ENCODE assay signal across 2 cellular contexts in the genomic region with DNA sequence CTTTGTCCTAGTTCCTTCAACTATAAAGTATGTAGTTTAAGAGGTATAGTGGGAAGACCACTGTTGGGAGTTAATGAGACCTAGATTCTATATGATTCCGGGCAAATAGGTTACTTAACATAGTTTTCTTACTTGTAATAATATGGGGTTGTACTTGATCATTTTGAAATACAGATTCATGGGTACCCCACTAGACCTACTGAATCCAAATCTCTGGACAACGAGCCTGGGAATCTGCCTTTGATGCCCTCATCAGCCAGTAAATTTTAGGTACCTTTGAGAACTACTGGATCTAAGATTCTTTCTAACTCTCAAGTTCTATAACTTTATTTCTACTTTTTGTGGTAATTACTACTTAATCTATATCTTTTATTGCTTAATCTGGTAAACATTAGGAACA.
TF ChIP-seq lines count a peak whose summit lies in the region.

No MANE protein-coding gene starts in this region.

TF ChIP-seq in SK-N-SH, 30 proteins besides CTCF, POLR2A, EP300 and RAD21 (continued from another document):
- no peak for TF ChIP-seq EZH2phosphoT487 (IDR thresholded peaks at IDR 0.05; ENCODE audit: borderline replicate concordance, low read depth)
- no peak for TF ChIP-seq MEF2A (IDR thresholded peaks at IDR 0.05; ENCODE audit: borderline replicate concordance, low read depth)
- TF ChIP-seq, protein P1, sequence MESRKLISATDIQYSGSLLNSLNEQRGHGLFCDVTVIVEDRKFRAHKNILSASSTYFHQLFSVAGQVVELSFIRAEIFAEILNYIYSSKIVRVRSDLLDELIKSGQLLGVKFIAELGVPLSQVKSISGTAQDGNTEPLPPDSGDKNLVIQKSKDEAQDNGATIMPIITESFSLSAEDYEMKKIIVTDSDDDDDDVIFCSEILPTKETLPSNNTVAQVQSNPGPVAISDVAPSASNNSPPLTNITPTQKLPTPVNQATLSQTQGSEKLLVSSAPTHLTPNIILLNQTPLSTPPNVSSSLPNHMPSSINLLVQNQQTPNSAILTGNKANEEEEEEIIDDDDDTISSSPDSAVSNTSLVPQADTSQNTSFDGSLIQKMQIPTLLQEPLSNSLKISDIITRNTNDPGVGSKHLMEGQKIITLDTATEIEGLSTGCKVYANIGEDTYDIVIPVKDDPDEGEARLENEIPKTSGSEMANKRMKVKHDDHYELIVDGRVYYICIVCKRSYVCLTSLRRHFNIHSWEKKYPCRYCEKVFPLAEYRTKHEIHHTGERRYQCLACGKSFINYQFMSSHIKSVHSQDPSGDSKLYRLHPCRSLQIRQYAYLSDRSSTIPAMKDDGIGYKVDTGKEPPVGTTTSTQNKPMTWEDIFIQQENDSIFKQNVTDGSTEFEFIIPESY (IDR thresholded peaks at IDR 0.05; ENCODE audit: borderline replicate concordance, low read depth), result no peak
- TF ChIP-seq YY1 (IDR thresholded peaks at IDR 0.05; ENCODE audit: low read depth), result no peak
- TF ChIP-seq, protein P2, sequence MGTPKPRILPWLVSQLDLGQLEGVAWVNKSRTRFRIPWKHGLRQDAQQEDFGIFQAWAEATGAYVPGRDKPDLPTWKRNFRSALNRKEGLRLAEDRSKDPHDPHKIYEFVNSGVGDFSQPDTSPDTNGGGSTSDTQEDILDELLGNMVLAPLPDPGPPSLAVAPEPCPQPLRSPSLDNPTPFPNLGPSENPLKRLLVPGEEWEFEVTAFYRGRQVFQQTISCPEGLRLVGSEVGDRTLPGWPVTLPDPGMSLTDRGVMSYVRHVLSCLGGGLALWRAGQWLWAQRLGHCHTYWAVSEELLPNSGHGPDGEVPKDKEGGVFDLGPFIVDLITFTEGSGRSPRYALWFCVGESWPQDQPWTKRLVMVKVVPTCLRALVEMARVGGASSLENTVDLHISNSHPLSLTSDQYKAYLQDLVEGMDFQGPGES (IDR thresholded peaks at IDR 0.05; ENCODE audit: low read depth, low read length), result no peak
- TF ChIP-seq, protein P3, sequence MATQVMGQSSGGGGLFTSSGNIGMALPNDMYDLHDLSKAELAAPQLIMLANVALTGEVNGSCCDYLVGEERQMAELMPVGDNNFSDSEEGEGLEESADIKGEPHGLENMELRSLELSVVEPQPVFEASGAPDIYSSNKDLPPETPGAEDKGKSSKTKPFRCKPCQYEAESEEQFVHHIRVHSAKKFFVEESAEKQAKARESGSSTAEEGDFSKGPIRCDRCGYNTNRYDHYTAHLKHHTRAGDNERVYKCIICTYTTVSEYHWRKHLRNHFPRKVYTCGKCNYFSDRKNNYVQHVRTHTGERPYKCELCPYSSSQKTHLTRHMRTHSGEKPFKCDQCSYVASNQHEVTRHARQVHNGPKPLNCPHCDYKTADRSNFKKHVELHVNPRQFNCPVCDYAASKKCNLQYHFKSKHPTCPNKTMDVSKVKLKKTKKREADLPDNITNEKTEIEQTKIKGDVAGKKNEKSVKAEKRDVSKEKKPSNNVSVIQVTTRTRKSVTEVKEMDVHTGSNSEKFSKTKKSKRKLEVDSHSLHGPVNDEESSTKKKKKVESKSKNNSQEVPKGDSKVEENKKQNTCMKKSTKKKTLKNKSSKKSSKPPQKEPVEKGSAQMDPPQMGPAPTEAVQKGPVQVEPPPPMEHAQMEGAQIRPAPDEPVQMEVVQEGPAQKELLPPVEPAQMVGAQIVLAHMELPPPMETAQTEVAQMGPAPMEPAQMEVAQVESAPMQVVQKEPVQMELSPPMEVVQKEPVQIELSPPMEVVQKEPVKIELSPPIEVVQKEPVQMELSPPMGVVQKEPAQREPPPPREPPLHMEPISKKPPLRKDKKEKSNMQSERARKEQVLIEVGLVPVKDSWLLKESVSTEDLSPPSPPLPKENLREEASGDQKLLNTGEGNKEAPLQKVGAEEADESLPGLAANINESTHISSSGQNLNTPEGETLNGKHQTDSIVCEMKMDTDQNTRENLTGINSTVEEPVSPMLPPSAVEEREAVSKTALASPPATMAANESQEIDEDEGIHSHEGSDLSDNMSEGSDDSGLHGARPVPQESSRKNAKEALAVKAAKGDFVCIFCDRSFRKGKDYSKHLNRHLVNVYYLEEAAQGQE (IDR thresholded peaks at IDR 0.05; ENCODE audit: low read depth, low read length), result no peak
- no peak for TF ChIP-seq NFIC (IDR thresholded peaks at IDR 0.05; ENCODE audit: borderline replicate concordance)

TF ChIP-seq in SK-N-SH treated with all-trans-retinoic acid at 6 μM for 48 hours, 23 proteins besides CTCF, POLR2A, EP300 and RAD21 (continued from another document):
- TF ChIP-seq ZNF70 (CRISPR knock-in tag; IDR thresholded peaks at IDR 0.05) (no peak), CSRNP3 (CRISPR knock-in tag; IDR thresholded peaks at IDR 0.05) (no peak), ZFP3 (CRISPR knock-in tag; IDR thresholded peaks at IDR 0.05) (no peak), OSR1 (CRISPR knock-in tag; IDR thresholded peaks at IDR 0.05) (no peak), ZFP30 (CRISPR knock-in tag; IDR thresholded peaks at IDR 0.05) (no peak), ISL1 (CRISPR knock-in tag; IDR thresholded peaks at IDR 0.05) (no peak), TOX (CRISPR knock-in tag; IDR thresholded peaks at IDR 0.05; ENCODE audit: borderline replicate concordance) (no peak), ZNF8 (CRISPR knock-in tag; IDR thresholded peaks at IDR 0.05) (no peak), ESRRG (CRISPR knock-in tag; IDR thresholded peaks at IDR 0.05) (no peak), CSDC2 (CRISPR knock-in tag; IDR thresholded peaks at IDR 0.05) (no peak)
- TF ChIP-seq, protein P4, sequence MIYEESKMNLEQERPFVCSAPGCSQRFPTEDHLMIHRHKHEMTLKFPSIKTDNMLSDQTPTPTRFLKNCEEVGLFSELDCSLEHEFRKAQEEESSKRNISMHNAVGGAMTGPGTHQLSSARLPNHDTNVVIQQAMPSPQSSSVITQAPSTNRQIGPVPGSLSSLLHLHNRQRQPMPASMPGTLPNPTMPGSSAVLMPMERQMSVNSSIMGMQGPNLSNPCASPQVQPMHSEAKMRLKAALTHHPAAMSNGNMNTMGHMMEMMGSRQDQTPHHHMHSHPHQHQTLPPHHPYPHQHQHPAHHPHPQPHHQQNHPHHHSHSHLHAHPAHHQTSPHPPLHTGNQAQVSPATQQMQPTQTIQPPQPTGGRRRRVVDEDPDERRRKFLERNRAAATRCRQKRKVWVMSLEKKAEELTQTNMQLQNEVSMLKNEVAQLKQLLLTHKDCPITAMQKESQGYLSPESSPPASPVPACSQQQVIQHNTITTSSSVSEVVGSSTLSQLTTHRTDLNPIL (CRISPR knock-in tag; IDR thresholded peaks at IDR 0.05; ENCODE audit: low read depth), result no peak
- TF ChIP-seq, protein P5, sequence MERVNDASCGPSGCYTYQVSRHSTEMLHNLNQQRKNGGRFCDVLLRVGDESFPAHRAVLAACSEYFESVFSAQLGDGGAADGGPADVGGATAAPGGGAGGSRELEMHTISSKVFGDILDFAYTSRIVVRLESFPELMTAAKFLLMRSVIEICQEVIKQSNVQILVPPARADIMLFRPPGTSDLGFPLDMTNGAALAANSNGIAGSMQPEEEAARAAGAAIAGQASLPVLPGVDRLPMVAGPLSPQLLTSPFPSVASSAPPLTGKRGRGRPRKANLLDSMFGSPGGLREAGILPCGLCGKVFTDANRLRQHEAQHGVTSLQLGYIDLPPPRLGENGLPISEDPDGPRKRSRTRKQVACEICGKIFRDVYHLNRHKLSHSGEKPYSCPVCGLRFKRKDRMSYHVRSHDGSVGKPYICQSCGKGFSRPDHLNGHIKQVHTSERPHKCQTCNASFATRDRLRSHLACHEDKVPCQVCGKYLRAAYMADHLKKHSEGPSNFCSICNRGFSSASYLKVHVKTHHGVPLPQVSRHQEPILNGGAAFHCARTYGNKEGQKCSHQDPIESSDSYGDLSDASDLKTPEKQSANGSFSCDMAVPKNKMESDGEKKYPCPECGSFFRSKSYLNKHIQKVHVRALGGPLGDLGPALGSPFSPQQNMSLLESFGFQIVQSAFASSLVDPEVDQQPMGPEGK (CRISPR knock-in tag; IDR thresholded peaks at IDR 0.05; ENCODE audit: borderline replicate concordance), result no peak
- TF ChIP-seq, protein P6, sequence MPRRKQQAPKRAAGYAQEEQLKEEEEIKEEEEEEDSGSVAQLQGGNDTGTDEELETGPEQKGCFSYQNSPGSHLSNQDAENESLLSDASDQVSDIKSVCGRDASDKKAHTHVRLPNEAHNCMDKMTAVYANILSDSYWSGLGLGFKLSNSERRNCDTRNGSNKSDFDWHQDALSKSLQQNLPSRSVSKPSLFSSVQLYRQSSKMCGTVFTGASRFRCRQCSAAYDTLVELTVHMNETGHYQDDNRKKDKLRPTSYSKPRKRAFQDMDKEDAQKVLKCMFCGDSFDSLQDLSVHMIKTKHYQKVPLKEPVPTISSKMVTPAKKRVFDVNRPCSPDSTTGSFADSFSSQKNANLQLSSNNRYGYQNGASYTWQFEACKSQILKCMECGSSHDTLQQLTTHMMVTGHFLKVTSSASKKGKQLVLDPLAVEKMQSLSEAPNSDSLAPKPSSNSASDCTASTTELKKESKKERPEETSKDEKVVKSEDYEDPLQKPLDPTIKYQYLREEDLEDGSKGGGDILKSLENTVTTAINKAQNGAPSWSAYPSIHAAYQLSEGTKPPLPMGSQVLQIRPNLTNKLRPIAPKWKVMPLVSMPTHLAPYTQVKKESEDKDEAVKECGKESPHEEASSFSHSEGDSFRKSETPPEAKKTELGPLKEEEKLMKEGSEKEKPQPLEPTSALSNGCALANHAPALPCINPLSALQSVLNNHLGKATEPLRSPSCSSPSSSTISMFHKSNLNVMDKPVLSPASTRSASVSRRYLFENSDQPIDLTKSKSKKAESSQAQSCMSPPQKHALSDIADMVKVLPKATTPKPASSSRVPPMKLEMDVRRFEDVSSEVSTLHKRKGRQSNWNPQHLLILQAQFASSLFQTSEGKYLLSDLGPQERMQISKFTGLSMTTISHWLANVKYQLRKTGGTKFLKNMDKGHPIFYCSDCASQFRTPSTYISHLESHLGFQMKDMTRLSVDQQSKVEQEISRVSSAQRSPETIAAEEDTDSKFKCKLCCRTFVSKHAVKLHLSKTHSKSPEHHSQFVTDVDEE (CRISPR knock-in tag; IDR thresholded peaks at IDR 0.05), result no peak
- TF ChIP-seq, protein P7, sequence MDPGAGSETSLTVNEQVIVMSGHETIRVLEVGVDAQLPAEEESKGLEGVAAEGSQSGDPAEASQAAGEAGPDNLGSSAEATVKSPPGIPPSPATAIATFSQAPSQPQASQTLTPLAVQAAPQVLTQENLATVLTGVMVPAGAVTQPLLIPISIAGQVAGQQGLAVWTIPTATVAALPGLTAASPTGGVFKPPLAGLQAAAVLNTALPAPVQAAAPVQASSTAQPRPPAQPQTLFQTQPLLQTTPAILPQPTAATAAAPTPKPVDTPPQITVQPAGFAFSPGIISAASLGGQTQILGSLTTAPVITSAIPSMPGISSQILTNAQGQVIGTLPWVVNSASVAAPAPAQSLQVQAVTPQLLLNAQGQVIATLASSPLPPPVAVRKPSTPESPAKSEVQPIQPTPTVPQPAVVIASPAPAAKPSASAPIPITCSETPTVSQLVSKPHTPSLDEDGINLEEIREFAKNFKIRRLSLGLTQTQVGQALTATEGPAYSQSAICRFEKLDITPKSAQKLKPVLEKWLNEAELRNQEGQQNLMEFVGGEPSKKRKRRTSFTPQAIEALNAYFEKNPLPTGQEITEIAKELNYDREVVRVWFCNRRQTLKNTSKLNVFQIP (CRISPR knock-in tag; IDR thresholded peaks at IDR 0.05; ENCODE audit: borderline replicate concordance, low read depth), result no peak
